20 cellular contexts compared by ENCODE assay signal in the genomic region with DNA sequence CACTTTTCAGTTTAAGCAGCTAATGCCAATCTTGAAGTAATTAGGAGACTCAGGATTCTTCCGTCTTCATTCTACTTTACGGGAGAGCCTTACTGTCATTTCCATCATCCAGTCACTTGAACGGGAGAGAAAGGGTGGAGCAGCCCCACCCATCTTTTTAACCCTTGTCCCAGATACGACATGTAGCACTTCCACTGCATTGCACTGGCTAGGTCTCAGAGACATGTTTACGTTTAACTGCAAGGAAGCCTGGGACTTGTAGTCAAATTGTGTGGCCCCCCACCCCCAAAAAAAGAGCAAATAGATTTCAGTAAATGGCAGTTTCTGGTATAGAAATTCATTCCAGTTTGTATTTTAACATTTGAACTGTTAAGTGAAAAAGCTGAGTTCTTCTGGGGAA. TPM values are rescaled to one million over a fixed set of nuclear protein-coding genes. Genes with fewer than 3 reads are reported as not detected.
"Had no signal": no experiment of that assay in that cellular context is flagged by ENCODE, and none has a peak within 500 bp of the region (broad histone marks: within the 10 kb centered on the region; RNA-seq: fewer than 3 reads in every experiment).

No MANE protein-coding gene starts in this region.

- H3K4me1 Mint-ChIP-seq: activated CD4-positive, alpha-beta memory T cell treated with anti-CD3 and anti-CD28 coated beads, Interleukin-2, amount 10 ng/mL, durations not matched to agents 7 days and 5 days; activated naive CD8-positive, alpha-beta T cell treated with anti-CD3 and anti-CD28 coated beads, Interleukin-2, amount 50 U/mL, for 24 hours; nephron had no signal

- H3K27me3 Mint-ChIP-seq: activated CD4-positive, alpha-beta memory T cell treated with anti-CD3 and anti-CD28 coated beads, Interleukin-2, amount 10 ng/mL, durations not matched to agents 7 days and 5 days; activated naive CD8-positive, alpha-beta T cell treated with anti-CD3 and anti-CD28 coated beads, Interleukin-2, amount 50 U/mL, for 24 hours; stimulated activated naive CD8-positive, alpha-beta T cell treated with anti-CD3 and anti-CD28 coated beads, Interleukin-15, Interleukin-2, amounts not matched to agents 100 ng/mL and 50 ng/mL, for 24 hours had no signal

- H3K27me3 ChIP-seq: heart left ventricle, pancreas, right lobe of liver, thyroid gland, upper lobe of right lung had no signal

- FAIRE-seq: pancreas had no signal

- H3K36me3 ChIP-seq: heart left ventricle, pancreas, right lobe of liver, thyroid gland, upper lobe of right lung had no signal

- H3K27ac Mint-ChIP-seq: activated CD4-positive, alpha-beta memory T cell treated with anti-CD3 and anti-CD28 coated beads, Interleukin-2, amount 10 ng/mL, durations not matched to agents 7 days and 5 days; activated naive CD8-positive, alpha-beta T cell treated with anti-CD3 and anti-CD28 coated beads, Interleukin-2, amount 50 U/mL, for 24 hours; nephron; stimulated activated naive CD8-positive, alpha-beta T cell treated with anti-CD3 and anti-CD28 coated beads, Interleukin-15, Interleukin-2, amounts not matched to agents 100 ng/mL and 50 ng/mL, for 24 hours; T-helper 1 cell treated with Interleukin-12 subunit alpha and Interleukin-12 subunit beta and Interleukin-4 antibody, amounts not matched to agents 30 μg/mL and 1 μg/mL, for 36 hours had no signal

- H3K4me3 Mint-ChIP-seq: activated CD4-positive, alpha-beta memory T cell treated with anti-CD3 and anti-CD28 coated beads, Interleukin-2, amount 10 ng/mL, durations not matched to agents 7 days and 5 days; activated naive CD8-positive, alpha-beta T cell treated with anti-CD3 and anti-CD28 coated beads, Interleukin-2, amount 50 U/mL, for 24 hours; nephron; stimulated activated naive CD8-positive, alpha-beta T cell treated with anti-CD3 and anti-CD28 coated beads, Interleukin-15, Interleukin-2, amounts not matched to agents 100 ng/mL and 50 ng/mL, for 24 hours; T-helper 1 cell treated with Interleukin-12 subunit alpha and Interleukin-12 subunit beta and Interleukin-4 antibody, amounts not matched to agents 30 μg/mL and 1 μg/mL, for 36 hours had no signal

- H3K4me1 ChIP-seq: heart left ventricle, pancreas, psoas muscle, right lobe of liver, thyroid gland, upper lobe of right lung had no signal

- ATAC-seq: activated naive CD8-positive, alpha-beta T cell treated with anti-CD3 and anti-CD28 coated beads, Interleukin-2, amount 50 U/mL, for 24 hours; heart left ventricle; left ventricle myocardium superior; pancreas; psoas muscle; right lobe of liver; upper lobe of right lung had no signal

- H3K9me3 Mint-ChIP-seq: activated naive CD8-positive, alpha-beta T cell treated with anti-CD3 and anti-CD28 coated beads, Interleukin-2, amount 50 U/mL, for 24 hours; stimulated activated naive CD8-positive, alpha-beta T cell treated with anti-CD3 and anti-CD28 coated beads, Interleukin-15, Interleukin-2, amounts not matched to agents 100 ng/mL and 50 ng/mL, for 24 hours had no signal

- DNase-seq: activated CD4-positive, alpha-beta memory T cell treated with anti-CD3 and anti-CD28 coated beads, Interleukin-2, amount 10 ng/mL, durations not matched to agents 7 days and 5 days; activated CD4-positive, alpha-beta T cell treated with anti-CD3 and anti-CD28 coated beads for 48 hours; activated CD4-positive, CD25-positive, alpha-beta regulatory T cell; activated gamma-delta T cell; activated naive CD4-positive, alpha-beta T cell treated with anti-CD3 and anti-CD28 coated beads, Interleukin-2, amount 50 U/mL, for 16 hours; activated naive CD8-positive, alpha-beta T cell treated with anti-CD3 and anti-CD28 coated beads, Interleukin-2, amount 50 U/mL, for 24 hours; heart left ventricle; left ventricle myocardium superior; mammary epithelial cell; pancreas; psoas muscle; right lobe of liver; stimulated activated CD4-positive, alpha-beta T cell treated with anti-CD3 and anti-CD28 coated beads, Interleukin-1b, Interleukin-23, amount 100 ng/mL, for 48 hours; substantia nigra; thyroid gland; upper lobe of right lung had no signal

- H3K9me3 ChIP-seq: pancreas, psoas muscle, right lobe of liver, thyroid gland, upper lobe of right lung had no signal

- H3K27ac ChIP-seq: heart left ventricle, pancreas, psoas muscle, right lobe of liver, skin epidermis, thyroid gland, upper lobe of right lung had no signal

- H3K4me3 ChIP-seq: heart left ventricle, pancreas, psoas muscle, right lobe of liver, skin epidermis, thyroid gland, upper lobe of right lung had no signal

RNA-seq across cellular contexts. Expression of gene SYT1, which starts 46.1 kb away (rescaled TPM):
- total RNA-seq: activated CD4-positive, alpha-beta memory T cell treated with anti-CD3 and anti-CD28 coated beads, Interleukin-2, amount 10 ng/mL, durations not matched to agents 7 days and 5 days had no signal
- polyA plus RNA-seq: heart left ventricle had no signal
